8 cellular contexts compared by ENCODE assay signal in the genomic region with DNA sequence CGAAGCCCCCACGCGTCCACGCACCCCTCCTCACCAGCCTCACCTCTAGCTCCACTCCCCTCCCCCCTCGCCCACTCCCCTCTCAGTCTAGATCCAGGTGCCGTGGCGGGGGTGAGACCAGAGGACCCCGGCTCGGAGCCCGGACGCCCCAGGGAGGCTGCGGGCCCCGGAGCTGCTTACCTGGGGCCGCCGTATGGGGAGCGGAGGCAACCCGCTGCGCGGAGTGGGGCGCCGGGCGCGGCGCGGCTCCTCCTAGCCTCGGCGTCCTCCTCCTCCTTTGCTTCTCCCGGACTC. TPM values are rescaled to one million over a fixed set of nuclear protein-coding genes. Genes with fewer than 3 reads are reported as not detected.
A peak's percentile ranks its signal among the peaks of the same experiment; 100 is the strongest.
DNase-seq lines count a peak whose midpoint lies in the region; ATAC-seq and TF ChIP-seq lines count a peak whose summit lies in the region.

No MANE protein-coding gene starts in this region.

- no peaks in the 10 kb centered on the region for H3K9me3 ChIP-seq in BE2C
- no peaks in the 10 kb centered on the region for H3K9me3 ChIP-seq in effector memory CD4-positive, alpha-beta T cell (ENCODE audit: control insufficient read depth, low read length)
- no peaks in the 10 kb centered on the region for H3K9me3 ChIP-seq in neural progenitor cell (ENCODE audit: low read depth)
- no peaks in the 10 kb centered on the region for H3K9me3 ChIP-seq in mucosa of descending colon

- H3F3A ChIP-seq in neural progenitor cell (ENCODE audit: low read depth): peaks cover 32% of the 10 kb centered on the region

- H3K27me3 Mint-ChIP-seq in neural progenitor cell (ENCODE audit: insufficient read depth, low read depth): peaks cover 4% of the 10 kb centered on the region

- no peaks in the 10 kb centered on the region for H3K79me2 ChIP-seq in neural progenitor cell (ENCODE audit: low read depth)

- H3K4me1 Mint-ChIP-seq in neural progenitor cell: peaks cover 28% of the 10 kb centered on the region

- no peaks in the 10 kb centered on the region for H3K36me3 ChIP-seq in BE2C
- no peaks in the 10 kb centered on the region for H3K36me3 ChIP-seq in effector memory CD4-positive, alpha-beta T cell (ENCODE audit: control insufficient read depth, insufficient read depth, low read length)
- no peaks in the 10 kb centered on the region for H3K36me3 ChIP-seq in neural progenitor cell
- no peaks in the 10 kb centered on the region for H3K36me3 ChIP-seq in mucosa of descending colon (ENCODE audit: low read depth)

- H2AFZ ChIP-seq in neural progenitor cell (replicated peaks): peak overlapping the region; percentile 94

- intact Hi-C loops in mucosa of descending colon (cut with DNase I, micrococcal nuclease): no loop called here

- no peaks in the 10 kb centered on the region for H3K9me3 Mint-ChIP-seq in neural progenitor cell

- no peaks in the 10 kb centered on the region for H3K36me3 Mint-ChIP-seq in neural progenitor cell

- H3K4me3 Mint-ChIP-seq in neural progenitor cell: peak overlapping the region; percentile 94

- ATAC-seq in HG03460 (IDR thresholded peaks at IDR 0.05; ENCODE audit: unreplicated experiment) (no peak), mucosa of descending colon (no peak)

- H3K9ac ChIP-seq in neural progenitor cell: no peak overlapping the region

- no peaks in the 10 kb centered on the region for H3K27me3 ChIP-seq in BE2C
- H3K27me3 ChIP-seq in effector memory CD4-positive, alpha-beta T cell (replicated peaks; ENCODE audit: control insufficient read depth, insufficient read depth, low read length, poor library complexity, severe bottlenecking): peaks cover 6% of the 10 kb centered on the region
- H3K27me3 ChIP-seq in neural progenitor cell: peaks cover 57% of the 10 kb centered on the region

- no peaks in the 10 kb centered on the region for H4K20me1 ChIP-seq in neural progenitor cell (ENCODE audit: low read depth)

- no peak overlapping the region for H3K27ac Mint-ChIP-seq in neural progenitor cell

- peak overlapping the region; percentile 73 for H3K4me3 ChIP-seq in BE2C (ENCODE audit: low read depth, low read length)
- H3K4me3 ChIP-seq in effector memory CD4-positive, alpha-beta T cell (ENCODE audit: insufficient read depth, low read depth, low read length, poor library complexity, severe bottlenecking): peak overlapping the region; percentile 67
- peak overlapping the region; percentile 64 for H3K4me3 ChIP-seq in neural progenitor cell
- H3K4me3 ChIP-seq in mucosa of descending colon: no peak overlapping the region

- TF ChIP-seq CTCF in BE2C (IDR thresholded peaks at IDR 0.05; ENCODE audit: low read depth, low read length): no peak
- no peak for TF ChIP-seq CTCF in neural progenitor cell (IDR thresholded peaks at IDR 0.05)
- TF ChIP-seq CTCF in mucosa of descending colon (IDR thresholded peaks at IDR 0.05): no peak

- H3K4me1 ChIP-seq in BE2C (peaks cover 18% of the 10 kb centered on the region), neural progenitor cell (peaks cover 20% of the 10 kb centered on the region), mucosa of descending colon (ENCODE audit: low read depth) (peaks cover 16% of the 10 kb centered on the region)
- H3K4me1 ChIP-seq in effector memory CD4-positive, alpha-beta T cell (ENCODE audit: control insufficient read depth, insufficient read depth, low read length, poor library complexity, severe bottlenecking): peaks cover 7% of the 10 kb centered on the region

- DNase-seq in BE2C (no peak), KG1 (lab: John Stamatoyannopoulos, UW) (peak; percentile 45), neural progenitor cell (ENCODE audit: low spot score) (no peak), DMS79 (lab: John Stamatoyannopoulos, UW) (no peak), mucosa of descending colon (no peak), NCI-H2196 (lab: John Stamatoyannopoulos, UW; ENCODE audit: unreplicated experiment) (no peak)
- no peak for DNase-seq in effector memory CD4-positive, alpha-beta T cell

- peak overlapping the region; percentile 93 for H3K4me2 ChIP-seq in neural progenitor cell

- H3K27ac ChIP-seq in effector memory CD4-positive, alpha-beta T cell (ENCODE audit: insufficient read depth, low read length, poor library complexity, severe bottlenecking): no peak overlapping the region
- H3K27ac ChIP-seq in neural progenitor cell: no peak overlapping the region

RNA-seq across cellular contexts. Expression of a gene that starts 0.4 kb away (rescaled TPM):
- polyA plus RNA-seq in BE2C (2012; ENCODE audit: insufficient read depth, insufficient read length, low read depth): 14.5 TPM
- total RNA-seq in neural progenitor cell (ENCODE audit: low replicate concordance) (0.68 and 1.1 TPM in 2 replicates), mucosa of descending colon (1 to 10 TPM in 2 of 3 donors, under 1 TPM in 1; 0.35 to 9.8 (median 1.2) TPM)
